ENCODE assay signal across 1 cellular context in genomic region chr5:100520348-100520747, GRCh38.
TF ChIP-seq lines count a peak whose summit lies in the region.

No MANE protein-coding gene starts in this region.

TF ChIP-seq in HepG2, 621 proteins besides CTCF, POLR2A, EP300 and RAD21:
- no peak for TF ChIP-seq HINFP (CRISPR knock-in tag; IDR thresholded peaks at IDR 0.05; ENCODE audit: low read depth)
- TF ChIP-seq RBFOX2 (IDR thresholded peaks at IDR 0.05; ENCODE audit: low read depth, low read length) = no peak
- no peak for TF ChIP-seq ZNF3 (CRISPR knock-in tag; IDR thresholded peaks at IDR 0.05)
- no peak for TF ChIP-seq DDIT3 (CRISPR knock-in tag; IDR thresholded peaks at IDR 0.05)
- no peak for TF ChIP-seq CREB1 (IDR thresholded peaks at IDR 0.05)
- no peak for TF ChIP-seq CREB1 (CRISPR knock-in tag; IDR thresholded peaks at IDR 0.05)
- TF ChIP-seq MAF1 (CRISPR knock-in tag; IDR thresholded peaks at IDR 0.05; ENCODE audit: borderline replicate concordance) = no peak
- TF ChIP-seq CEBPG (CRISPR knock-in tag; IDR thresholded peaks at IDR 0.05) = no peak
- TF ChIP-seq ZNF746 (CRISPR knock-in tag; IDR thresholded peaks at IDR 0.05) = no peak
- TF ChIP-seq FOXA1 (IDR thresholded peaks at IDR 0.05) = no peak
- TF ChIP-seq FOXA1 (CRISPR knock-in tag; IDR thresholded peaks at IDR 0.05) = no peak
- TF ChIP-seq ZNF318 (CRISPR knock-in tag; IDR thresholded peaks at IDR 0.05) = no peak
- TF ChIP-seq PHF5A (CRISPR knock-in tag; IDR thresholded peaks at IDR 0.05; ENCODE audit: low read depth, unreplicated experiment) = no peak
- TF ChIP-seq FUBP1 (CRISPR knock-in tag; IDR thresholded peaks at IDR 0.05; ENCODE audit: borderline replicate concordance) = no peak
- TF ChIP-seq PBX2 (CRISPR knock-in tag; IDR thresholded peaks at IDR 0.05) = no peak
